Comparison of ENCODE assay signal across 27 cellular contexts in the genomic region with DNA sequence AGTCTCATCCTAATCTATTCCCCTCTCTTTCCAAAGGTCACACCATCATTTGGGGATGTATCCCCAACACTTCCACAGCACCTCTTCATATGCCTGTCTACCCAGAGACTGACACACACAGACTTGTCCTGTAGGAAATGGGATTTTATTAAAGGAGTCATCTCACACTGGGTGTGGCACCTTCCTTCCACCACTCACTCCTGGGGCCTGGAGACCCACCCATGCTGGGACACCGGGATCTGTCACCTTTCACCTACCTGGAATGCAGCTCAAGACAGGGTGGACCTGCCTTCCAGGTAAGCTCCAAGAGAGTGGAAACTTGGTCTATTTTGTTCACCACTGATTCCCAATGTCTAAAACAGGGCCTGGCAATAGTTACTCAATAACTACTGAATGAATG.
"Had no signal": no experiment of that assay in that cellular context is flagged by ENCODE, and none has a peak within 500 bp of the region (broad histone marks: within the 10 kb centered on the region; RNA-seq: fewer than 3 reads in every experiment).

No MANE protein-coding gene starts in this region.

- H3K4me3 ChIP-seq: ascending aorta, esophagus muscularis mucosa, pancreas, prostate gland, smooth muscle cell, suprapubic skin, tibial artery, uterus had no signal

- H3K4me3 Mint-ChIP-seq: activated CD4-positive, alpha-beta memory T cell treated with anti-CD3 and anti-CD28 coated beads, Interleukin-2, amount 10 ng/mL, durations not matched to agents 7 days and 5 days; activated CD4-positive, alpha-beta T cell treated with anti-CD3 and anti-CD28 coated beads, Interleukin-2, amount 10 ng/mL, durations not matched to agents 7 days and 5 days; activated naive CD4-positive, alpha-beta T cell treated with anti-CD3 and anti-CD28 coated beads, Interleukin-2, amount 10 ng/mL, durations not matched to agents 7 days and 5 days; activated naive CD8-positive, alpha-beta T cell treated with anti-CD3 and anti-CD28 coated beads, Interleukin-2, amount 10 ng/mL, durations not matched to agents 7 days and 5 days; activated T-cell treated with anti-CD3 and anti-CD28 coated beads, Interleukin-2, amount 50 U/mL, for 24 hours; brain; naive thymus-derived CD4-positive, alpha-beta T cell; neural crest cell; T-helper 17 cell had no signal

- H3K27me3 ChIP-seq: ascending aorta had no signal

- DNase-seq: activated CD4-positive, alpha-beta memory T cell treated with anti-CD3 and anti-CD28 coated beads, Interleukin-2, amount 10 ng/mL, durations not matched to agents 7 days and 5 days; activated CD4-positive, alpha-beta T cell treated with anti-CD3 and anti-CD28 coated beads, Interleukin-2, amount 10 ng/mL, durations not matched to agents 7 days and 5 days; activated CD4-positive, CD25-positive, alpha-beta regulatory T cell treated with anti-CD3 and anti-CD28 coated beads, Interleukin-2, amount 50 U/mL, for 72 hours; activated CD8-positive, alpha-beta memory T cell treated with anti-CD3 and anti-CD28 coated beads, Interleukin-2, amount 50 U/mL, for 48 hours; activated gamma-delta T cell; activated naive CD4-positive, alpha-beta T cell treated with anti-CD3 and anti-CD28 coated beads, Interleukin-2, amount 10 ng/mL, durations not matched to agents 7 days and 5 days; activated naive CD8-positive, alpha-beta T cell treated with anti-CD3 and anti-CD28 coated beads, Interleukin-2, amount 10 ng/mL, durations not matched to agents 7 days and 5 days; activated T-cell treated with anti-CD3 and anti-CD28 coated beads, Interleukin-2, amount 50 U/mL, for 24 hours; cortex of kidney; foreskin melanocyte; left ventricle myocardium superior; naive thymus-derived CD4-positive, alpha-beta T cell; nucleus accumbens; pancreas; stimulated activated CD4-positive, alpha-beta T cell treated with anti-CD3 and anti-CD28 coated beads, Interleukin-1b, Interleukin-23, amount 100 ng/mL, for 48 hours; stimulated activated naive CD4-positive, alpha-beta T cell; T-helper 17 cell; T1000; tibial artery; uterus had no signal

- H3K4me2 ChIP-seq: smooth muscle cell had no signal

- H3K27ac Mint-ChIP-seq: activated CD4-positive, alpha-beta memory T cell treated with anti-CD3 and anti-CD28 coated beads, Interleukin-2, amount 10 ng/mL, durations not matched to agents 7 days and 5 days; activated CD4-positive, alpha-beta T cell treated with anti-CD3 and anti-CD28 coated beads, Interleukin-2, amount 10 ng/mL, durations not matched to agents 7 days and 5 days; activated naive CD4-positive, alpha-beta T cell treated with anti-CD3 and anti-CD28 coated beads, Interleukin-2, amount 10 ng/mL, durations not matched to agents 7 days and 5 days; activated naive CD8-positive, alpha-beta T cell treated with anti-CD3 and anti-CD28 coated beads, Interleukin-2, amount 10 ng/mL, durations not matched to agents 7 days and 5 days; activated T-cell treated with anti-CD3 and anti-CD28 coated beads, Interleukin-2, amount 50 U/mL, for 24 hours; naive thymus-derived CD4-positive, alpha-beta T cell; T-helper 17 cell had no signal

- ATAC-seq: left ventricle myocardium superior; naive thymus-derived CD4-positive, alpha-beta T cell; pancreas; T-helper 17 cell had no signal

- H3K4me1 Mint-ChIP-seq: activated CD4-positive, alpha-beta memory T cell treated with anti-CD3 and anti-CD28 coated beads, Interleukin-2, amount 10 ng/mL, durations not matched to agents 7 days and 5 days; activated CD4-positive, alpha-beta T cell treated with anti-CD3 and anti-CD28 coated beads, Interleukin-2, amount 10 ng/mL, durations not matched to agents 7 days and 5 days; activated naive CD4-positive, alpha-beta T cell treated with anti-CD3 and anti-CD28 coated beads, Interleukin-2, amount 10 ng/mL, durations not matched to agents 7 days and 5 days; activated naive CD8-positive, alpha-beta T cell treated with anti-CD3 and anti-CD28 coated beads, Interleukin-2, amount 10 ng/mL, durations not matched to agents 7 days and 5 days; brain; naive thymus-derived CD4-positive, alpha-beta T cell; neural crest cell had no signal

- H3K4me1 ChIP-seq: ascending aorta, esophagus muscularis mucosa, pancreas, prostate gland, suprapubic skin, tibial artery, uterus had no signal

- H3K9me3 Mint-ChIP-seq: activated CD4-positive, alpha-beta memory T cell treated with anti-CD3 and anti-CD28 coated beads, Interleukin-2, amount 10 ng/mL, durations not matched to agents 7 days and 5 days; activated CD4-positive, alpha-beta T cell treated with anti-CD3 and anti-CD28 coated beads, Interleukin-2, amount 10 ng/mL, durations not matched to agents 7 days and 5 days; activated naive CD4-positive, alpha-beta T cell treated with anti-CD3 and anti-CD28 coated beads, Interleukin-2, amount 10 ng/mL, durations not matched to agents 7 days and 5 days; activated naive CD8-positive, alpha-beta T cell treated with anti-CD3 and anti-CD28 coated beads, Interleukin-2, amount 10 ng/mL, durations not matched to agents 7 days and 5 days; activated T-cell treated with anti-CD3 and anti-CD28 coated beads, Interleukin-2, amount 50 U/mL, for 24 hours; naive thymus-derived CD4-positive, alpha-beta T cell; neural crest cell had no signal

- H3K9me3 ChIP-seq: ascending aorta, esophagus muscularis mucosa, pancreas, prostate gland, suprapubic skin, tibial artery, uterus had no signal

- H3K36me3 Mint-ChIP-seq: activated naive CD4-positive, alpha-beta T cell treated with anti-CD3 and anti-CD28 coated beads, Interleukin-2, amount 10 ng/mL, durations not matched to agents 7 days and 5 days; activated naive CD8-positive, alpha-beta T cell treated with anti-CD3 and anti-CD28 coated beads, Interleukin-2, amount 10 ng/mL, durations not matched to agents 7 days and 5 days; brain; naive thymus-derived CD4-positive, alpha-beta T cell had no signal

- H3K36me3 ChIP-seq: ascending aorta, esophagus muscularis mucosa, pancreas, prostate gland, suprapubic skin, tibial artery, uterus had no signal

- H3K27ac ChIP-seq: ascending aorta, esophagus muscularis mucosa, pancreas, prostate gland, suprapubic skin, tibial artery, uterus had no signal
